ENCODE assay signal across 22 cellular contexts in genomic region chr9:69396759-69397158, GRCh38.
"Had no signal": no experiment of that assay in that cellular context is flagged by ENCODE, and none has a peak within 500 bp of the region (broad histone marks: within the 10 kb centered on the region; RNA-seq: fewer than 3 reads in every experiment).

No MANE protein-coding gene starts in this region.

- H3K4me1 ChIP-seq: vagina had no signal

- DNase-seq: activated CD4-positive, alpha-beta memory T cell treated with anti-CD3 and anti-CD28 coated beads for 36 hours; activated CD4-positive, alpha-beta T cell treated with anti-CD3 and anti-CD28 coated beads for 4 hours; activated CD4-positive, CD25-positive, alpha-beta regulatory T cell; activated naive CD4-positive, alpha-beta T cell treated with Interleukin-2 at 50 U/mL for 16 hours; activated naive CD8-positive, alpha-beta T cell treated with anti-CD3 and anti-CD28 coated beads, Interleukin-2, amount 10 ng/mL, durations not matched to agents 7 days and 5 days; activated T-cell treated with anti-CD3 and anti-CD28 coated beads, Interleukin-2, amount 50 U/mL, for 48 hours; amniotic stem cell; effector memory CD4-positive, alpha-beta T cell; islet precursor cell; left colon; lower lobe of right lung; naive thymus-derived CD4-positive, alpha-beta T cell; stimulated activated CD4-positive, alpha-beta T cell treated with anti-CD3 and anti-CD28 coated beads, Interleukin-1b, Interleukin-23, amount 100 ng/mL, for 48 hours; stimulated activated naive CD8-positive, alpha-beta T cell treated with anti-CD3 and anti-CD28 coated beads, Interleukin-15, amount 100 ng/mL, for 72 hours; T1000; testis had no signal

- H3K36me3 ChIP-seq: lower lobe of right lung, vagina had no signal

- ATAC-seq: left colon; lower lobe of right lung; naive thymus-derived CD4-positive, alpha-beta T cell; stimulated activated effector memory CD8-positive, alpha-beta T cell treated with anti-CD3 and anti-CD28 coated beads, Interleukin-12 subunit alpha, Interleukin-12 subunit beta, amount 100 ng/mL, for 72 hours; stimulated activated naive CD8-positive, alpha-beta T cell treated with anti-CD3 and anti-CD28 coated beads, Interleukin-15, amount 100 ng/mL, for 72 hours had no signal

- H3K9me3 Mint-ChIP-seq: activated CD4-positive, alpha-beta memory T cell treated with anti-CD3 and anti-CD28 coated beads for 36 hours; activated naive CD8-positive, alpha-beta T cell treated with anti-CD3 and anti-CD28 coated beads, Interleukin-2, amount 10 ng/mL, durations not matched to agents 7 days and 5 days; dendritic cell treated with granulocyte-macrophage colony-stimulating factor and Interleukin-4, amounts not matched to agents 40 ng/mL and 50 ng/mL, for 4 days; stimulated activated effector memory CD8-positive, alpha-beta T cell treated with anti-CD3 and anti-CD28 coated beads, Interleukin-12 subunit alpha, Interleukin-12 subunit beta, amount 100 ng/mL, for 72 hours; stimulated activated naive CD8-positive, alpha-beta T cell treated with anti-CD3 and anti-CD28 coated beads, Interleukin-15, amount 100 ng/mL, for 72 hours; type B pancreatic cell had no signal

- H3K27ac ChIP-seq: lower lobe of right lung, testis, vagina had no signal

- H3K27me3 Mint-ChIP-seq: dendritic cell treated with granulocyte-macrophage colony-stimulating factor and Interleukin-4, amounts not matched to agents 40 ng/mL and 50 ng/mL, for 4 days; progenitor cell of endocrine pancreas; stimulated activated naive CD8-positive, alpha-beta T cell treated with anti-CD3 and anti-CD28 coated beads, Interleukin-15, amount 100 ng/mL, for 72 hours; type B pancreatic cell had no signal

- H3K27me3 ChIP-seq: testis, vagina had no signal

- H3K9me3 ChIP-seq: lower lobe of right lung, testis, vagina had no signal

- H3K36me3 Mint-ChIP-seq: activated CD4-positive, alpha-beta memory T cell treated with anti-CD3 and anti-CD28 coated beads for 36 hours; activated naive CD8-positive, alpha-beta T cell treated with anti-CD3 and anti-CD28 coated beads, Interleukin-2, amount 10 ng/mL, durations not matched to agents 7 days and 5 days; naive thymus-derived CD4-positive, alpha-beta T cell; stimulated activated effector memory CD8-positive, alpha-beta T cell treated with anti-CD3 and anti-CD28 coated beads, Interleukin-12 subunit alpha, Interleukin-12 subunit beta, amount 100 ng/mL, for 72 hours; type B pancreatic cell had no signal

- H3K27ac Mint-ChIP-seq: activated CD4-positive, alpha-beta memory T cell treated with anti-CD3 and anti-CD28 coated beads for 36 hours; activated naive CD8-positive, alpha-beta T cell treated with anti-CD3 and anti-CD28 coated beads, Interleukin-2, amount 10 ng/mL, durations not matched to agents 7 days and 5 days; dendritic cell treated with granulocyte-macrophage colony-stimulating factor and Interleukin-4, amounts not matched to agents 40 ng/mL and 50 ng/mL, for 4 days; naive thymus-derived CD4-positive, alpha-beta T cell; progenitor cell of endocrine pancreas; stimulated activated effector memory CD8-positive, alpha-beta T cell treated with anti-CD3 and anti-CD28 coated beads, Interleukin-12 subunit alpha, Interleukin-12 subunit beta, amount 100 ng/mL, for 72 hours; stimulated activated naive CD8-positive, alpha-beta T cell treated with anti-CD3 and anti-CD28 coated beads, Interleukin-15, amount 100 ng/mL, for 72 hours; type B pancreatic cell had no signal

- H3K4me1 Mint-ChIP-seq: activated naive CD8-positive, alpha-beta T cell treated with anti-CD3 and anti-CD28 coated beads, Interleukin-2, amount 10 ng/mL, durations not matched to agents 7 days and 5 days; naive thymus-derived CD4-positive, alpha-beta T cell; stimulated activated effector memory CD8-positive, alpha-beta T cell treated with anti-CD3 and anti-CD28 coated beads, Interleukin-12 subunit alpha, Interleukin-12 subunit beta, amount 100 ng/mL, for 72 hours; stimulated activated naive CD8-positive, alpha-beta T cell treated with anti-CD3 and anti-CD28 coated beads, Interleukin-15, amount 100 ng/mL, for 72 hours had no signal

- H3K4me3 ChIP-seq: lower lobe of right lung, skin epidermis, testis, vagina had no signal

- H3K4me3 Mint-ChIP-seq: activated CD4-positive, alpha-beta memory T cell treated with anti-CD3 and anti-CD28 coated beads for 36 hours; activated naive CD8-positive, alpha-beta T cell treated with anti-CD3 and anti-CD28 coated beads, Interleukin-2, amount 10 ng/mL, durations not matched to agents 7 days and 5 days; dendritic cell treated with granulocyte-macrophage colony-stimulating factor and Interleukin-4, amounts not matched to agents 40 ng/mL and 50 ng/mL, for 4 days; naive thymus-derived CD4-positive, alpha-beta T cell; stimulated activated effector memory CD8-positive, alpha-beta T cell treated with anti-CD3 and anti-CD28 coated beads, Interleukin-12 subunit alpha, Interleukin-12 subunit beta, amount 100 ng/mL, for 72 hours; stimulated activated naive CD8-positive, alpha-beta T cell treated with anti-CD3 and anti-CD28 coated beads, Interleukin-15, amount 100 ng/mL, for 72 hours; type B pancreatic cell had no signal
